In genomic region chr16:10280262-10281170, GRCh38 we compare ENCODE assay signal across 1 cellular context.
TF ChIP-seq lines count a peak whose summit lies in the region.

No MANE protein-coding gene starts in this region.

TF ChIP-seq in SK-N-SH, 30 proteins besides CTCF, POLR2A, EP300 and RAD21 (continued from another document):
- no peak for TF ChIP-seq ZBTB33 (IDR thresholded peaks at IDR 0.05; ENCODE audit: borderline replicate concordance, low read depth)
- TF ChIP-seq POLR2AphosphoS5 (IDR thresholded peaks at IDR 0.05; ENCODE audit: low read depth, low read length), result no peak
- TF ChIP-seq SIN3A (IDR thresholded peaks at IDR 0.05; ENCODE audit: borderline replicate concordance, low read depth, low read length), result no peak
- TF ChIP-seq TEAD4 (IDR thresholded peaks at IDR 0.05; ENCODE audit: borderline replicate concordance, insufficient read depth), result no peak
- no peak for TF ChIP-seq FOSL2 (IDR thresholded peaks at IDR 0.05; ENCODE audit: borderline replicate concordance, low read depth)
- TF ChIP-seq TCF12 (IDR thresholded peaks at IDR 0.05), result no peak
- TF ChIP-seq PBX3 (IDR thresholded peaks at IDR 0.05), result no peak
- TF ChIP-seq EZH2phosphoT487 (IDR thresholded peaks at IDR 0.05; ENCODE audit: borderline replicate concordance, low read depth), result no peak
- TF ChIP-seq YY1 (IDR thresholded peaks at IDR 0.05; ENCODE audit: low read depth), result no peak
- no peak for TF ChIP-seq ELF1 (IDR thresholded peaks at IDR 0.05)
- TF ChIP-seq GATA2 (CRISPR knock-in tag; IDR thresholded peaks at IDR 0.05), result no peak
- TF ChIP-seq USF1 (IDR thresholded peaks at IDR 0.05; ENCODE audit: borderline replicate concordance, low read depth), result no peak
- no peak for TF ChIP-seq GABPA (IDR thresholded peaks at IDR 0.05; ENCODE audit: low read depth)
